In the genomic region with DNA sequence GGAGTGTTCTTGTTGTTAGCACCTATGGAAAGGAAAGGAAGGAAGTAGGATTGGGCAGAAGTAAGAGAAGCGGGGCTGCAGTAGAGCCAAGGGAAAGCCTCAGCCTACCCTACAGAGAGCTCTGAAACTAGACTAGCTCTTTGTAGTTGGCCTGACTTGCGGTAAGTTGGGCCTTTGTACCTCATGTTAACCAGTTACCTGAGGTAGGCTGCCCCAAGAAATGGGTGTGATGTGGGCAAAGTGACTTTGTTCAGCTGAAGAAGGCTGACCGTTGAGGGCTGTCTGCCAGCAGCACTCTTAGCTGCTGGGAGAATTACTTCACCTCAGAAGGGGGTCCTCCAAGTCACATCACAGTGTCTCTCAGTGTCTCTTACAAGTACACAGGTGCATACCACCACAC, we compare ENCODE assay signal across 32 cellular contexts.
"Had no signal": no experiment of that assay in that cellular context is flagged by ENCODE, and none has a peak within 500 bp of the region (broad histone marks: within the 10 kb centered on the region; RNA-seq: fewer than 3 reads in every experiment).

No MANE protein-coding gene starts in this region.

- H3K9me3 ChIP-seq: adrenal gland, body of pancreas, breast epithelium had no signal

- H3K4me3 ChIP-seq: adrenal gland, body of pancreas, breast epithelium had no signal

- H3K36me3 ChIP-seq: adrenal gland, brain microvascular endothelial cell, breast epithelium had no signal

- H3K4me1 ChIP-seq: breast epithelium had no signal

- ATAC-seq: activated CD8-positive, alpha-beta T cell treated with anti-CD3 and anti-CD28 coated beads for 36 hours; activated naive CD4-positive, alpha-beta T cell treated with anti-CD3 and anti-CD28 coated beads, Interleukin-2, amount 50 U/mL, for 72 hours; activated T-cell treated with anti-CD3 and anti-CD28 coated beads, Interleukin-2, amount 50 U/mL, for 4 hours; activated T-cell treated with anti-CD3 and anti-CD28 coated beads, Interleukin-2, amount 50 U/mL, for 72 hours; activated T-helper 17 cell treated with anti-CD3 and anti-CD28 coated beads, Interleukin-2, amount 50 U/mL, for 72 hours; body of pancreas had no signal

- FAIRE-seq: astrocyte, TTC549 had no signal

- H3K27ac ChIP-seq: adrenal gland, body of pancreas, brain microvascular endothelial cell, breast epithelium, VCaP had no signal

- DNase-seq: activated B cell treated with CpG ODN at 0.5 μM for 24 hours; activated CD4-positive, alpha-beta memory T cell treated with anti-CD3 and anti-CD28 coated beads for 36 hours; activated CD4-positive, alpha-beta T cell treated with anti-CD3 and anti-CD28 coated beads for 4 hours; activated CD4-positive, alpha-beta T cell treated with anti-CD3 and anti-CD28 coated beads, Interleukin-2, amount 10 ng/mL, durations not matched to agents 24 days and 14 days; activated CD4-positive, alpha-beta T cell treated with anti-CD3 and anti-CD28 coated beads, Interleukin-2, amount 50 U/mL, for 1 hour; activated CD4-positive, alpha-beta T cell treated with anti-CD3 and anti-CD28 coated beads, Interleukin-2, amount 50 U/mL, for 4 hours; activated CD4-positive, CD25-positive, alpha-beta regulatory T cell treated with anti-CD3 and anti-CD28 coated beads, Interleukin-2, amount 50 U/mL, for 72 hours; activated CD8-positive, alpha-beta T cell treated with anti-CD3 and anti-CD28 coated beads for 36 hours; activated effector memory CD4-positive, alpha-beta T cell treated with anti-CD3 and anti-CD28 coated beads, Interleukin-2, amount 50 U/mL, for 16 hours; activated gamma-delta T cell treated with Interleukin-2 at 50 U/mL for 16 hours; activated naive CD4-positive, alpha-beta T cell; activated naive CD4-positive, alpha-beta T cell treated with anti-CD3 and anti-CD28 coated beads for 36 hours; activated naive CD4-positive, alpha-beta T cell treated with anti-CD3 and anti-CD28 coated beads, Interleukin-2, amount 50 U/mL, for 16 hours; activated naive CD8-positive, alpha-beta T cell treated with anti-CD3 and anti-CD28 coated beads for 36 hours; activated T-cell treated with anti-CD3 and anti-CD28 coated beads for 4 hours; activated T-cell treated with anti-CD3 and anti-CD28 coated beads, Interleukin-2, amount 50 U/mL, for 1 hour; activated T-cell treated with anti-CD3 and anti-CD28 coated beads, Interleukin-2, amount 50 U/mL, for 4 hours; activated T-cell treated with anti-CD3 and anti-CD28 coated beads, Interleukin-2, amount 50 U/mL, for 72 hours; adrenal gland; amniotic stem cell; aorta; body of pancreas; brain microvascular endothelial cell; central memory CD4-positive, alpha-beta T cell; T-helper 2 cell; T-helper 9 cell had no signal

- H3K27me3 ChIP-seq: adrenal gland, body of pancreas, brain microvascular endothelial cell, breast epithelium had no signal
